15 cellular contexts compared by ENCODE assay signal in the genomic region with DNA sequence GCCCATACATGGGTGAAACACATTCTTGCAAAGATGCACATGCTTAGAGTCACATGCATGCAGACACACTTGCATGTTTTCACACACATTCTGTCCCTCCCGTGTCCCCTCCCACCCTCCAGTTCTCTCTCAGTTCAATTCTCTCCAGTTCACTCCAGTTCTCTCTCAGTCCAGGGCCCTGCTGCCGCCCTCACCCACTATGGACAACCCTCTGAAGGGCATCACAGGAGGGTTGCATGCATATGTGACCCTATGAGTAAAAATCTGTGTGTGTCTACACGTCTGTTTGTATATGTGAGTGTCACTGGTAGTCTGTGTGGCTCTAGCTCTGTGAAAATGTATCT. TPM values are rescaled to one million over a fixed set of nuclear protein-coding genes. Genes with fewer than 3 reads are reported as not detected.
"Had no signal": no experiment of that assay in that cellular context is flagged by ENCODE, and none has a peak within 500 bp of the region (broad histone marks: within the 10 kb centered on the region; RNA-seq: fewer than 3 reads in every experiment).

No MANE protein-coding gene starts in this region.

- H3K4me3 ChIP-seq: gastrocnemius medialis, mucosa of descending colon, right atrium auricular region had no signal

- ATAC-seq: activated T-helper 17 cell treated with anti-CD3 and anti-CD28 coated beads, Interleukin-2, amount 50 U/mL, for 72 hours; gastrocnemius medialis; left lobe of liver; mucosa of descending colon; naive thymus-derived CD4-positive, alpha-beta T cell; T-helper 17 cell had no signal

- H3K27ac Mint-ChIP-seq: activated CD4-positive, alpha-beta T cell treated with anti-CD3 and anti-CD28 coated beads, Interleukin-2, amount 10 ng/mL, durations not matched to agents 24 days and 14 days; activated naive CD4-positive, alpha-beta T cell treated with anti-CD3 and anti-CD28 coated beads, Interleukin-2, amount 10 ng/mL, durations not matched to agents 7 days and 5 days; activated T-helper 17 cell treated with anti-CD3 and anti-CD28 coated beads, Interleukin-2, amount 50 U/mL, for 72 hours; progenitor cell of endocrine pancreas had no signal

- H3K4me3 Mint-ChIP-seq: activated CD4-positive, alpha-beta T cell treated with anti-CD3 and anti-CD28 coated beads, Interleukin-2, amount 10 ng/mL, durations not matched to agents 24 days and 14 days; activated naive CD4-positive, alpha-beta T cell treated with anti-CD3 and anti-CD28 coated beads, Interleukin-2, amount 10 ng/mL, durations not matched to agents 7 days and 5 days; activated T-helper 17 cell treated with anti-CD3 and anti-CD28 coated beads, Interleukin-2, amount 50 U/mL, for 72 hours; naive thymus-derived CD4-positive, alpha-beta T cell; T-helper 17 cell had no signal

- H3K27ac ChIP-seq: gastrocnemius medialis, right atrium auricular region had no signal

- H3K36me3 Mint-ChIP-seq: activated naive CD4-positive, alpha-beta T cell treated with anti-CD3 and anti-CD28 coated beads, Interleukin-2, amount 10 ng/mL, durations not matched to agents 7 days and 5 days; naive thymus-derived CD4-positive, alpha-beta T cell had no signal

- H3K27me3 Mint-ChIP-seq: activated T-helper 17 cell treated with anti-CD3 and anti-CD28 coated beads, Interleukin-2, amount 50 U/mL, for 72 hours had no signal

- DNase-seq: activated CD4-positive, alpha-beta T cell treated with anti-CD3 and anti-CD28 coated beads, Interleukin-2, amount 10 ng/mL, durations not matched to agents 24 days and 14 days; activated CD4-positive, CD25-positive, alpha-beta regulatory T cell; activated naive CD4-positive, alpha-beta T cell treated with anti-CD3 and anti-CD28 coated beads, Interleukin-2, amount 10 ng/mL, durations not matched to agents 7 days and 5 days; erythroblast; gastrocnemius medialis; mammary epithelial cell; mucosa of descending colon; naive thymus-derived CD4-positive, alpha-beta T cell; nucleus accumbens; stimulated activated CD4-positive, alpha-beta T cell treated with anti-CD3 and anti-CD28 coated beads, Interleukin-1b, Interleukin-23, amount 100 ng/mL, for 48 hours; T-helper 17 cell had no signal

- H3K9me3 Mint-ChIP-seq: activated CD4-positive, alpha-beta T cell treated with anti-CD3 and anti-CD28 coated beads, Interleukin-2, amount 10 ng/mL, durations not matched to agents 24 days and 14 days; activated naive CD4-positive, alpha-beta T cell treated with anti-CD3 and anti-CD28 coated beads, Interleukin-2, amount 10 ng/mL, durations not matched to agents 7 days and 5 days; activated T-helper 17 cell treated with anti-CD3 and anti-CD28 coated beads, Interleukin-2, amount 50 U/mL, for 72 hours; naive thymus-derived CD4-positive, alpha-beta T cell had no signal

- H3K27me3 ChIP-seq: gastrocnemius medialis, right atrium auricular region had no signal

- H3K36me3 ChIP-seq: gastrocnemius medialis, right atrium auricular region had no signal

- H3K9me3 ChIP-seq: gastrocnemius medialis, mucosa of descending colon, right atrium auricular region had no signal

RNA-seq across cellular contexts. Expression of a gene that starts 21.8 kb away (rescaled TPM):
- total RNA-seq: left lobe of liver had no signal

RNA-seq across cellular contexts. Expression of a gene that starts 29.9 kb away (rescaled TPM):
- total RNA-seq: activated CD4-positive, alpha-beta T cell treated with anti-CD3 and anti-CD28 coated beads, Interleukin-2, amount 10 ng/mL, durations not matched to agents 24 days and 14 days; gastrocnemius medialis had no signal
